In the genomic region with DNA sequence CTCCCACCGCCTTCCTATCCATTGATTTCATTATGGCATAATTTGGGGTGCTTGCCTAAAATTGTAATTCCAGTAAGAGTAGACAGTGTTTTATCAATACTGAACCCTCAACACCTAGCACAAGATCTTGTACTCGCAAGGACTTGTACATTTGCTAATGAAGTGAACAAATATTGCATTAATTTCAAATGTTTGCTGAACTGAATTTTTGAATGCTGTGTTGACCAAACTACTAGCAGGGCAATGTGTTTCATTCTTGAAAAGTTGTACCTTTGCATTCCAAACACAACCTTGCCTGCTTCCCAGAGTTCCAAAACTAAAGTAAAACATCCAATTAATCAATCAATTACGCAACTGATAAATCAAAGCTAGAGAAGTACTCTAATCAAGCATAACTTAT, we compare ENCODE assay signal across 2 cellular contexts. TPM values are rescaled to one million over a fixed set of nuclear protein-coding genes. Genes with fewer than 3 reads are reported as not detected.
"Had no signal": no experiment of that assay in that cellular context is flagged by ENCODE, and none has a peak within 500 bp of the region (broad histone marks: within the 10 kb centered on the region; RNA-seq: fewer than 3 reads in every experiment).

No MANE protein-coding gene starts in this region.

RNA-seq across cellular contexts. Expression of a gene that starts 57.6 kb away (rescaled TPM):
- total RNA-seq: urinary bladder had no signal
- polyA plus RNA-seq: naive thymus-derived CD8-positive, alpha-beta T cell had no signal
